1 cellular context compared by ENCODE assay signal in genomic region chr17:8222630-8223355, GRCh38.
A peak's percentile ranks its signal among the peaks of the same experiment; 100 is the strongest.
TF ChIP-seq lines count a peak whose summit lies in the region.

No MANE protein-coding gene starts in this region.

TF ChIP-seq in HepG2, 621 proteins besides CTCF, POLR2A, EP300 and RAD21 (continued from another document and continues in another):
- TF ChIP-seq, protein P1, sequence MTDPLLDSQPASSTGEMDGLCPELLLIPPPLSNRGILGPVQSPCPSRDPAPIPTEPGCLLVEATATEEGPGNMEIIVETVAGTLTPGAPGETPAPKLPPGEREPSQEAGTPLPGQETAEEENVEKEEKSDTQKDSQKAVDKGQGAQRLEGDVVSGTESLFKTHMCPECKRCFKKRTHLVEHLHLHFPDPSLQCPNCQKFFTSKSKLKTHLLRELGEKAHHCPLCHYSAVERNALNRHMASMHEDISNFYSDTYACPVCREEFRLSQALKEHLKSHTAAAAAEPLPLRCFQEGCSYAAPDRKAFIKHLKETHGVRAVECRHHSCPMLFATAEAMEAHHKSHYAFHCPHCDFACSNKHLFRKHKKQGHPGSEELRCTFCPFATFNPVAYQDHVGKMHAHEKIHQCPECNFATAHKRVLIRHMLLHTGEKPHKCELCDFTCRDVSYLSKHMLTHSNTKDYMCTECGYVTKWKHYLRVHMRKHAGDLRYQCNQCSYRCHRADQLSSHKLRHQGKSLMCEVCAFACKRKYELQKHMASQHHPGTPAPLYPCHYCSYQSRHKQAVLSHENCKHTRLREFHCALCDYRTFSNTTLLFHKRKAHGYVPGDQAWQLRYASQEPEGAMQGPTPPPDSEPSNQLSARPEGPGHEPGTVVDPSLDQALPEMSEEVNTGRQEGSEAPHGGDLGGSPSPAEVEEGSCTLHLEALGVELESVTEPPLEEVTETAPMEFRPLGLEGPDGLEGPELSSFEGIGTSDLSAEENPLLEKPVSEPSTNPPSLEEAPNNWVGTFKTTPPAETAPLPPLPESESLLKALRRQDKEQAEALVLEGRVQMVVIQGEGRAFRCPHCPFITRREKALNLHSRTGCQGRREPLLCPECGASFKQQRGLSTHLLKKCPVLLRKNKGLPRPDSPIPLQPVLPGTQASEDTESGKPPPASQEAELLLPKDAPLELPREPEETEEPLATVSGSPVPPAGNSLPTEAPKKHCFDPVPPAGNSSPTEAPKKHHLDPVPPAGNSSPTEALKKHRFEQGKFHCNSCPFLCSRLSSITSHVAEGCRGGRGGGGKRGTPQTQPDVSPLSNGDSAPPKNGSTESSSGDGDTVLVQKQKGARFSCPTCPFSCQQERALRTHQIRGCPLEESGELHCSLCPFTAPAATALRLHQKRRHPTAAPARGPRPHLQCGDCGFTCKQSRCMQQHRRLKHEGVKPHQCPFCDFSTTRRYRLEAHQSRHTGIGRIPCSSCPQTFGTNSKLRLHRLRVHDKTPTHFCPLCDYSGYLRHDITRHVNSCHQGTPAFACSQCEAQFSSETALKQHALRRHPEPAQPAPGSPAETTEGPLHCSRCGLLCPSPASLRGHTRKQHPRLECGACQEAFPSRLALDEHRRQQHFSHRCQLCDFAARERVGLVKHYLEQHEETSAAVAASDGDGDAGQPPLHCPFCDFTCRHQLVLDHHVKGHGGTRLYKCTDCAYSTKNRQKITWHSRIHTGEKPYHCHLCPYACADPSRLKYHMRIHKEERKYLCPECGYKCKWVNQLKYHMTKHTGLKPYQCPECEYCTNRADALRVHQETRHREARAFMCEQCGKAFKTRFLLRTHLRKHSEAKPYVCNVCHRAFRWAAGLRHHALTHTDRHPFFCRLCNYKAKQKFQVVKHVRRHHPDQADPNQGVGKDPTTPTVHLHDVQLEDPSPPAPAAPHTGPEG (CRISPR knock-in tag; IDR thresholded peaks at IDR 0.05): no peak
- TF ChIP-seq TBX3 (IDR thresholded peaks at IDR 0.05; ENCODE audit: borderline replicate concordance): 0 out of 2 replicates have a peak, but pooled peaks have one; percentile 7
- TF ChIP-seq ZBTB38 (CRISPR knock-in tag; IDR thresholded peaks at IDR 0.05): peak; percentile 50; the same call in 1 of the 2 replicates
- 0 out of 2 replicates have a peak, but pooled peaks have one; percentile 38 for TF ChIP-seq JUND (CRISPR knock-in tag; IDR thresholded peaks at IDR 0.05)
- TF ChIP-seq ZNF256 (CRISPR knock-in tag; conservative IDR thresholded peaks at IDR 0.05): peak; percentile 55; the same call in 1 of the 2 replicates
- TF ChIP-seq U2AF2 (IDR thresholded peaks at IDR 0.05; ENCODE audit: low read depth, low read length): no peak
- peak; percentile 65; the same call in 1 of the 2 replicates for TF ChIP-seq PRDM15 (CRISPR knock-in tag; IDR thresholded peaks at IDR 0.05)
- TF ChIP-seq, protein P2, sequence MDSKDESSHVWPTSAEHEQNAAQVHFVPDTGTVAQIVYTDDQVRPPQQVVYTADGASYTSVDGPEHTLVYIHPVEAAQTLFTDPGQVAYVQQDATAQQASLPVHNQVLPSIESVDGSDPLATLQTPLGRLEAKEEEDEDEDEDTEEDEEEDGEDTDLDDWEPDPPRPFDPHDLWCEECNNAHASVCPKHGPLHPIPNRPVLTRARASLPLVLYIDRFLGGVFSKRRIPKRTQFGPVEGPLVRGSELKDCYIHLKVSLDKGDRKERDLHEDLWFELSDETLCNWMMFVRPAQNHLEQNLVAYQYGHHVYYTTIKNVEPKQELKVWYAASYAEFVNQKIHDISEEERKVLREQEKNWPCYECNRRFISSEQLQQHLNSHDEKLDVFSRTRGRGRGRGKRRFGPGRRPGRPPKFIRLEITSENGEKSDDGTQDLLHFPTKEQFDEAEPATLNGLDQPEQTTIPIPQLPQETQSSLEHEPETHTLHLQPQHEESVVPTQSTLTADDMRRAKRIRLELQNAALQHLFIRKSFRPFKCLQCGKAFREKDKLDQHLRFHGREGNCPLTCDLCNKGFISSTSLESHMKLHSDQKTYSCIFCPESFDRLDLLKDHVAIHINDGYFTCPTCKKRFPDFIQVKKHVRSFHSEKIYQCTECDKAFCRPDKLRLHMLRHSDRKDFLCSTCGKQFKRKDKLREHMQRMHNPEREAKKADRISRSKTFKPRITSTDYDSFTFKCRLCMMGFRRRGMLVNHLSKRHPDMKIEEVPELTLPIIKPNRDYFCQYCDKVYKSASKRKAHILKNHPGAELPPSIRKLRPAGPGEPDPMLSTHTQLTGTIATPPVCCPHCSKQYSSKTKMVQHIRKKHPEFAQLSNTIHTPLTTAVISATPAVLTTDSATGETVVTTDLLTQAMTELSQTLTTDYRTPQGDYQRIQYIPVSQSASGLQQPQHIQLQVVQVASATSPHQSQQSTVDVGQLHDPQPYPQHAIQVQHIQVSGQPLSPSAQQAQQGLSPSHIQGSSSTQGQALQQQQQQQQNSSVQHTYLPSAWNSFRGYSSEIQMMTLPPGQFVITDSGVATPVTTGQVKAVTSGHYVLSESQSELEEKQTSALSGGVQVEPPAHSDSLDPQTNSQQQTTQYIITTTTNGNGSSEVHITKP (CRISPR knock-in tag; IDR thresholded peaks at IDR 0.05; ENCODE audit: low read depth): peak; percentile 12; the same call in 1 of the 2 replicates
- TF ChIP-seq RBFOX2 (IDR thresholded peaks at IDR 0.05; ENCODE audit: low read depth, low read length): peak; percentile 83
- peak; percentile 93 for TF ChIP-seq GABPB1 (CRISPR knock-in tag; IDR thresholded peaks at IDR 0.05)
- 0 out of 2 replicates have a peak, but pooled peaks have one; percentile 62 for TF ChIP-seq ZNF251 (CRISPR knock-in tag; IDR thresholded peaks at IDR 0.05)
- TF ChIP-seq, protein P3, sequence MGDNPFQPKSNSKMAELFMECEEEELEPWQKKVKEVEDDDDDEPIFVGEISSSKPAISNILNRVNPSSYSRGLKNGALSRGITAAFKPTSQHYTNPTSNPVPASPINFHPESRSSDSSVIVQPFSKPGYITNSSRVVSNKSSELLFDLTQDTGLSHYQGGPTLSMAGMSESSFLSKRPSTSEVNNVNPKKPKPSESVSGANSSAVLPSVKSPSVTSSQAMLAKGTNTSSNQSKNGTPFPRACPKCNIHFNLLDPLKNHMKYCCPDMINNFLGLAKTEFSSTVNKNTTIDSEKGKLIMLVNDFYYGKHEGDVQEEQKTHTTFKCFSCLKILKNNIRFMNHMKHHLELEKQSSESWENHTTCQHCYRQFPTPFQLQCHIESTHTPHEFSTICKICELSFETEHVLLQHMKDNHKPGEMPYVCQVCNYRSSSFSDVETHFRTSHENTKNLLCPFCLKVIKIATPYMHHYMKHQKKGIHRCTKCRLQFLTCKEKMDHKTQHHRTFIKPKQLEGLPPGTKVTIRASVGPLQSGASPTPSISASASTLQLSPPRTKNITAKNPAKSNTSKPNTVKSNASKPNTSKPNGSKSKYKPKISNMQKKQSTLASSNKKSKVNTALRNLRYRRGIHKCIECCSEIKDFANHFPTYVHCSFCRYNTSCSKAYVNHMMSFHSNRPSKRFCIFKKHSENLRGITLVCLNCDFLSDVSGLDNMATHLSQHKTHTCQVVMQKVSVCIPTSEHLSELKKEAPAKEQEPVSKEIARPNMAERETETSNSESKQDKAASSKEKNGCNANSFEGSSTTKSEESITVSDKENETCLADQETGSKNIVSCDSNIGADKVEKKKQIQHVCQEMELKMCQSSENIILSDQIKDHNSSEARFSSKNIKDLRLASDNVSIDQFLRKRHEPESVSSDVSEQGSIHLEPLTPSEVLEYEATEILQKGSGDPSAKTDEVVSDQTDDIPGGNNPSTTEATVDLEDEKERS (CRISPR knock-in tag; IDR thresholded peaks at IDR 0.05): peak; percentile 39
- TF ChIP-seq, protein P4, sequence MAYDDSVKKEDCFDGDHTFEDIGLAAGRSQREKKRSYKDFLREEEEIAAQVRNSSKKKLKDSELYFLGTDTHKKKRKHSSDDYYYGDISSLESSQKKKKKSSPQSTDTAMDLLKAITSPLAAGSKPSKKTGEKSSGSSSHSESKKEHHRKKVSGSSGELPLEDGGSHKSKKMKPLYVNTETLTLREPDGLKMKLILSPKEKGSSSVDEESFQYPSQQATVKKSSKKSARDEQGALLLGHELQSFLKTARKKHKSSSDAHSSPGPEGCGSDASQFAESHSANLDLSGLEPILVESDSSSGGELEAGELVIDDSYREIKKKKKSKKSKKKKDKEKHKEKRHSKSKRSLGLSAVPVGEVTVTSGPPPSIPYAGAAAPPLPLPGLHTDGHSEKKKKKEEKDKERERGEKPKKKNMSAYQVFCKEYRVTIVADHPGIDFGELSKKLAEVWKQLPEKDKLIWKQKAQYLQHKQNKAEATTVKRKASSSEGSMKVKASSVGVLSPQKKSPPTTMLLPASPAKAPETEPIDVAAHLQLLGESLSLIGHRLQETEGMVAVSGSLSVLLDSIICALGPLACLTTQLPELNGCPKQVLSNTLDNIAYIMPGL (CRISPR knock-in tag; IDR thresholded peaks at IDR 0.05; ENCODE audit: borderline replicate concordance in 1 of 2, low read depth in 1 of 2): peak; percentile 99
- TF ChIP-seq ZNF775 (CRISPR knock-in tag; IDR thresholded peaks at IDR 0.05; ENCODE audit: borderline replicate concordance): 0 out of 2 replicates have a peak, but pooled peaks have one; percentile 42
- peak; percentile 85 for TF ChIP-seq FOXC1 (CRISPR knock-in tag; IDR thresholded peaks at IDR 0.05; ENCODE audit: borderline replicate concordance)
- TF ChIP-seq SNAPC2 (CRISPR knock-in tag; IDR thresholded peaks at IDR 0.05): peak; percentile 32; the same call in 1 of the 2 replicates
- TF ChIP-seq HDAC1 (CRISPR knock-in tag; IDR thresholded peaks at IDR 0.05): peak; percentile 73
- peak; percentile 32; the same call in 1 of the 2 replicates for TF ChIP-seq MEF2D (CRISPR knock-in tag; IDR thresholded peaks at IDR 0.05)
- TF ChIP-seq, protein P5, sequence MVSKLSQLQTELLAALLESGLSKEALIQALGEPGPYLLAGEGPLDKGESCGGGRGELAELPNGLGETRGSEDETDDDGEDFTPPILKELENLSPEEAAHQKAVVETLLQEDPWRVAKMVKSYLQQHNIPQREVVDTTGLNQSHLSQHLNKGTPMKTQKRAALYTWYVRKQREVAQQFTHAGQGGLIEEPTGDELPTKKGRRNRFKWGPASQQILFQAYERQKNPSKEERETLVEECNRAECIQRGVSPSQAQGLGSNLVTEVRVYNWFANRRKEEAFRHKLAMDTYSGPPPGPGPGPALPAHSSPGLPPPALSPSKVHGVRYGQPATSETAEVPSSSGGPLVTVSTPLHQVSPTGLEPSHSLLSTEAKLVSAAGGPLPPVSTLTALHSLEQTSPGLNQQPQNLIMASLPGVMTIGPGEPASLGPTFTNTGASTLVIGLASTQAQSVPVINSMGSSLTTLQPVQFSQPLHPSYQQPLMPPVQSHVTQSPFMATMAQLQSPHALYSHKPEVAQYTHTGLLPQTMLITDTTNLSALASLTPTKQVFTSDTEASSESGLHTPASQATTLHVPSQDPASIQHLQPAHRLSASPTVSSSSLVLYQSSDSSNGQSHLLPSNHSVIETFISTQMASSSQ (IDR thresholded peaks at IDR 0.05; ENCODE audit: low read depth): 0 out of 2 replicates have a peak, but pooled peaks have one; percentile 19
- TF ChIP-seq, protein P5 (CRISPR knock-in tag; IDR thresholded peaks at IDR 0.05; ENCODE audit: borderline replicate concordance): no peak; the same call in 1 of the 2 replicates
- TF ChIP-seq ZNF543 (CRISPR knock-in tag; IDR thresholded peaks at IDR 0.05): peak; percentile 49; the same call in 1 of the 2 replicates
- no peak for TF ChIP-seq NFKB2 (CRISPR knock-in tag; IDR thresholded peaks at IDR 0.05; ENCODE audit: borderline replicate concordance)
- peak; percentile 85; the same call in 1 of the 2 replicates for TF ChIP-seq CBFB (CRISPR knock-in tag; IDR thresholded peaks at IDR 0.05)
- TF ChIP-seq ZFP36L2 (CRISPR knock-in tag; IDR thresholded peaks at IDR 0.05): 0 out of 2 replicates have a peak, but pooled peaks have one; percentile 26
- 0 out of 2 replicates have a peak, but pooled peaks have one; percentile 5 for TF ChIP-seq ZNF160 (CRISPR knock-in tag; IDR thresholded peaks at IDR 0.05)
- peak; percentile 21; the same call in 1 of the 2 replicates for TF ChIP-seq ZNF441 (CRISPR knock-in tag; IDR thresholded peaks at IDR 0.05; ENCODE audit: borderline replicate concordance)
- no peak for TF ChIP-seq MTA1 (CRISPR knock-in tag; IDR thresholded peaks at IDR 0.05; ENCODE audit: borderline replicate concordance)
- TF ChIP-seq, protein P6, sequence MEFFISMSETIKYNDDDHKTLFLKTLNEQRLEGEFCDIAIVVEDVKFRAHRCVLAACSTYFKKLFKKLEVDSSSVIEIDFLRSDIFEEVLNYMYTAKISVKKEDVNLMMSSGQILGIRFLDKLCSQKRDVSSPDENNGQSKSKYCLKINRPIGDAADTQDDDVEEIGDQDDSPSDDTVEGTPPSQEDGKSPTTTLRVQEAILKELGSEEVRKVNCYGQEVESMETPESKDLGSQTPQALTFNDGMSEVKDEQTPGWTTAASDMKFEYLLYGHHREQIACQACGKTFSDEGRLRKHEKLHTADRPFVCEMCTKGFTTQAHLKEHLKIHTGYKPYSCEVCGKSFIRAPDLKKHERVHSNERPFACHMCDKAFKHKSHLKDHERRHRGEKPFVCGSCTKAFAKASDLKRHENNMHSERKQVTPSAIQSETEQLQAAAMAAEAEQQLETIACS (CRISPR knock-in tag; IDR thresholded peaks at IDR 0.05): no peak; the same call in 1 of the 2 replicates
